Comparison of ENCODE assay signal across 12 cellular contexts in genomic region chr7:43757073-43757720, GRCh38. TPM values are rescaled to one million over a fixed set of nuclear protein-coding genes. Genes with fewer than 3 reads are reported as not detected.
DNase-seq lines count a peak whose midpoint lies in the region; ATAC-seq and TF ChIP-seq lines count a peak whose summit lies in the region.
"Had no signal": no experiment of that assay in that cellular context is flagged by ENCODE, and none has a peak within 500 bp of the region (broad histone marks: within the 10 kb centered on the region; RNA-seq: fewer than 3 reads in every experiment).

No MANE protein-coding gene starts in this region.

- peak overlapping the region; percentile 74 for H3K4me3 Mint-ChIP-seq in activated CD4-positive, alpha-beta T cell treated with anti-CD3 and anti-CD28 coated beads for 36 hours
- peak overlapping the region; percentile 87 to 92 (median 89) for H3K4me3 Mint-ChIP-seq in IgD-negative memory B cell
- peak overlapping the region; percentile 68 for H3K4me3 Mint-ChIP-seq in neural crest cell

- POLR2A ChIA-PET in activated CD4-positive, alpha-beta T cell treated with anti-CD3 and anti-CD28 coated beads for 36 hours (lab: Charles Lee), result interaction anchor here (0.6 kb wide), 1 partner anchor 868 kb away, joined by 4 read pairs; no protein-coding TSS in a partner anchor

- intact Hi-C loops in activated CD4-positive, alpha-beta T cell treated with anti-CD3 and anti-CD28 coated beads for 36 hours (cut with DNase I, micrococcal nuclease), result loop anchor here in 1 of 2 experiments (2.0 kb wide), 1 partner anchor 28 kb away; the partner anchor contains the start of gene COA1
- intact Hi-C loops in lower lobe of right lung (cut with DNase I), result no loop called here
- intact Hi-C loops in Right ventricle myocardium inferior (cut with DNase I), result no loop called here

- TF ChIP-seq CTCF in neural crest cell (conservative IDR thresholded peaks at IDR 0.05) (no peak), lower lobe of right lung (IDR thresholded peaks at IDR 0.05) (no peak)

- peaks cover 33% of the 10 kb centered on the region for H3K4me1 ChIP-seq in lower lobe of right lung

- H3K27me3 ChIP-seq in lower lobe of right lung (ENCODE audit: low read depth), result no peaks in the 10 kb centered on the region

- no peak for ATAC-seq in activated CD4-positive, alpha-beta T cell treated with anti-CD3 and anti-CD28 coated beads for 36 hours
- no peak for ATAC-seq in lower lobe of right lung
- no peak for ATAC-seq in Right ventricle myocardium inferior

- no peak overlapping the region for H3K4me3 ChIP-seq in lower lobe of right lung

- H3K4me1 Mint-ChIP-seq in activated CD4-positive, alpha-beta T cell treated with anti-CD3 and anti-CD28 coated beads for 36 hours, result peaks cover 37% of the 10 kb centered on the region
- H3K4me1 Mint-ChIP-seq in IgD-negative memory B cell (peaks cover 10 to 17% (median 10%) of the 10 kb centered on the region in 3 donors), neural crest cell (peaks cover 15% of the 10 kb centered on the region)

- H3K27ac ChIP-seq in lower lobe of right lung, result no peak overlapping the region

- CTCF ChIA-PET in activated CD4-positive, alpha-beta T cell treated with anti-CD3 and anti-CD28 coated beads for 36 hours (lab: Charles Lee), result interaction anchor here (1.0 to 3.8 kb wide), 3 partner anchors 27 to 81 kb away, joined by 5 to 15 read pairs (median 6); no protein-coding TSS in a partner anchor

- H3K9me3 Mint-ChIP-seq in activated CD4-positive, alpha-beta T cell treated with anti-CD3 and anti-CD28 coated beads for 36 hours (ENCODE audit: low read depth), result no peaks in the 10 kb centered on the region
- H3K9me3 Mint-ChIP-seq in IgD-negative memory B cell (no peaks in the 10 kb centered on the region), neural crest cell (no peaks in the 10 kb centered on the region)

- peak overlapping the region; percentile 17 for H3K27ac Mint-ChIP-seq in activated CD4-positive, alpha-beta T cell treated with anti-CD3 and anti-CD28 coated beads for 36 hours
- peak overlapping the region in 2 of 3 donors; percentile 11 to 52 for H3K27ac Mint-ChIP-seq in IgD-negative memory B cell
- no peak overlapping the region for H3K27ac Mint-ChIP-seq in neural crest cell (ENCODE audit: unreplicated experiment)

- H3K27me3 Mint-ChIP-seq in activated CD4-positive, alpha-beta T cell treated with anti-CD3 and anti-CD28 coated beads for 36 hours, result peaks cover 16% of the 10 kb centered on the region
- H3K27me3 Mint-ChIP-seq in IgD-negative memory B cell, result no peaks in the 10 kb centered on the region
- peaks cover 36% of the 10 kb centered on the region for H3K27me3 Mint-ChIP-seq in neural crest cell (ENCODE audit: low read depth)

- H3K9me3 ChIP-seq in lower lobe of right lung, result no peaks in the 10 kb centered on the region
- H3K9me3 ChIP-seq: A549 had no signal

- DNase-seq in activated CD4-positive, alpha-beta T cell treated with anti-CD3 and anti-CD28 coated beads for 36 hours, result no peak
- no peak for DNase-seq in activated CD4-positive, alpha-beta T cell treated with anti-CD3 and anti-CD28 coated beads for 1 hour
- DNase-seq in cerebellar cortex (ENCODE audit: low spot score) (peak; percentile 21), neural crest cell (ENCODE audit: low read depth, low spot score) (no peak), lower lobe of right lung (no peak), DMS79 treated with DMSO at 0.1 percent for 48 hours (lab: John Stamatoyannopoulos, UW) (no peak), Right ventricle myocardium inferior (ENCODE audit: missing footprints) (no peak)
- DNase-seq: DMS153, NCI-H446 treated with DMSO at 0.1 percent for 48 hours, small intestine had no signal

- no peaks in the 10 kb centered on the region for H3K36me3 ChIP-seq in lower lobe of right lung

- H3K36me3 Mint-ChIP-seq in activated CD4-positive, alpha-beta T cell treated with anti-CD3 and anti-CD28 coated beads for 36 hours (ENCODE audit: low read depth), result no peaks in the 10 kb centered on the region
- no peaks in the 10 kb centered on the region for H3K36me3 Mint-ChIP-seq in IgD-negative memory B cell
- no peaks in the 10 kb centered on the region for H3K36me3 Mint-ChIP-seq in neural crest cell (ENCODE audit: low read depth)

RNA-seq across cellular contexts. Expression of gene BLVRA, which starts 1.3 kb away (rescaled TPM):
- total RNA-seq in activated CD4-positive, alpha-beta T cell treated with anti-CD3 and anti-CD28 coated beads for 36 hours, result 10 to 100 TPM; 16.0 to 31.2 TPM
- polyA plus RNA-seq in IgD-negative memory B cell, result 34.4 TPM
- total RNA-seq in neural crest cell, result 31.3 and 31.6 TPM in 2 replicates
- total RNA-seq in lower lobe of right lung, result 106 TPM
- 45.7 TPM for total RNA-seq in Right ventricle myocardium inferior

RNA-seq across cellular contexts. Expression of gene COA1, which starts 27.9 kb away (rescaled TPM):
- total RNA-seq in activated CD4-positive, alpha-beta T cell treated with anti-CD3 and anti-CD28 coated beads for 36 hours, result 10 to 100 TPM; 76.9 to 77.1 TPM
- polyA plus RNA-seq in IgD-negative memory B cell, result 48.5 TPM
- total RNA-seq in neural crest cell (102 and 116 TPM in 2 replicates), lower lobe of right lung (43.3 TPM), Right ventricle myocardium inferior (66.7 TPM)
